Comparison of ENCODE assay signal across 20 cellular contexts in genomic region chr1:115725600-115725999, GRCh38. TPM values are rescaled to one million over a fixed set of nuclear protein-coding genes. Genes with fewer than 3 reads are reported as not detected.
DNase-seq lines count a peak whose midpoint lies in the region; ATAC-seq and TF ChIP-seq lines count a peak whose summit lies in the region.
"Had no signal": no experiment of that assay in that cellular context is flagged by ENCODE, and none has a peak within 500 bp of the region (broad histone marks: within the 10 kb centered on the region; RNA-seq: fewer than 3 reads in every experiment).

No MANE protein-coding gene starts in this region.

- H3K27me3 ChIP-seq in MG63 (no peaks in the 10 kb centered on the region), tibial nerve (no peaks in the 10 kb centered on the region), SJCRH30 (no peaks in the 10 kb centered on the region)
- H3K27me3 ChIP-seq: body of pancreas, foreskin keratinocyte had no signal

- no peak for TF ChIP-seq EP300 in tibial nerve (IDR thresholded peaks at IDR 0.05)

- 14 to 33% methylated on average over 2 of the region's 2 CpGs for WGBS in tibial nerve, 2 donors

- H3K36me3 ChIP-seq in MG63 (no peaks in the 10 kb centered on the region), tibial nerve (no peaks in the 10 kb centered on the region), SJCRH30 (no peaks in the 10 kb centered on the region)

- no peak for TF ChIP-seq POLR2A in tibial nerve (IDR thresholded peaks at IDR 0.05)

- ATAC-seq in HG03521 (IDR thresholded peaks at IDR 0.05; ENCODE audit: unreplicated experiment): no peak
- ATAC-seq: body of pancreas, foreskin keratinocyte had no signal

- peak overlapping the region; percentile 60 to 94 (median 79) for H3K27ac ChIP-seq in tibial nerve
- no peak overlapping the region for H3K27ac ChIP-seq in SJCRH30
- H3K27ac ChIP-seq: body of pancreas, foreskin keratinocyte, parathyroid adenoma, PC-9 had no signal

- H3K9me3 ChIP-seq in MG63: no peaks in the 10 kb centered on the region
- H3K9me3 ChIP-seq in tibial nerve: no peaks in the 10 kb centered on the region
- H3K9me3 ChIP-seq in SJCRH30 (replicated peaks): no peaks in the 10 kb centered on the region
- H3K9me3 ChIP-seq: body of pancreas had no signal

- no peak overlapping the region for H3K4me3 ChIP-seq in MG63
- H3K4me3 ChIP-seq in tibial nerve: no peak overlapping the region
- no peak overlapping the region for H3K4me3 ChIP-seq in SJCRH30
- H3K4me3 ChIP-seq: body of pancreas, PC-9 had no signal

- H3K4me1 ChIP-seq in tibial nerve (peaks cover 0 to 45% (median 20%) of the 10 kb centered on the region in 4 donors), SJCRH30 (peaks cover 30% of the 10 kb centered on the region)
- H3K4me1 ChIP-seq: body of pancreas, foreskin keratinocyte, parathyroid adenoma had no signal

- TF ChIP-seq CTCF in tibial nerve (IDR thresholded peaks at IDR 0.05): no peak

- DNase-seq in MG63: peak; percentile 60
- DNase-seq in dermis blood vessel endothelial cell: peak; percentile 4
- peak; percentile 16 for DNase-seq in mucosa of gallbladder (ENCODE audit: low spot score)
- DNase-seq in tibial nerve (ENCODE audit: low spot score in 2 of 2): peak in 1 of 2 donors; percentile 33
- no peak for DNase-seq in SJCRH30
- no peak for DNase-seq in NCI-H1930 (lab: John Stamatoyannopoulos, UW)
- DNase-seq: activated CD4-positive, CD25-positive, alpha-beta regulatory T cell; activated naive CD4-positive, alpha-beta T cell treated with anti-CD3 and anti-CD28 coated beads, Interleukin-2, amount 50 U/mL, for 16 hours; activated T-cell treated with anti-CD3 and anti-CD28 coated beads, Interleukin-2, amount 50 U/mL, for 48 hours; AML-193; body of pancreas; COR-L47; cortex of kidney; foreskin keratinocyte; NCI-H226; PC-9; small intestine; stimulated activated CD4-positive, alpha-beta T cell treated with anti-CD3 and anti-CD28 coated beads, Interleukin-4, amount 100 ng/mL, for 24 hours had no signal

RNA-seq across cellular contexts. Expression of gene CASQ2, which starts 42.9 kb away (rescaled TPM):
- total RNA-seq in MG63 (2014; rRNA removed; shearing (Covaris generic); ENCODE audit: low replicate concordance): not detected in 2 replicates
- total RNA-seq in dermis blood vessel endothelial cell (not detected in 2 replicates), mucosa of gallbladder (3.9 TPM), tibial nerve (1 to 10 TPM; 3.6 to 7.3 (median 5.8) TPM)
- total RNA-seq in SJCRH30 (2014; rRNA removed; shearing (Covaris generic)): 0.28 and 0.49 TPM in 2 replicates
- total RNA-seq: foreskin keratinocyte, PC-9 had no signal

Comparison
In these comparisons a context has a peak if more than half of its experiments do, and no peak if none do; other contexts are left out.
1. DNase-seq: peak in MG63 (single experiment), dermis blood vessel endothelial cell (single experiment) and mucosa of gallbladder (single experiment); none in SJCRH30 (0 of 2) and NCI-H1930 (0 of 2).